Comparison of ENCODE assay signal across 9 cellular contexts in genomic region chr17:17416400-17417360, GRCh38.
A peak's percentile ranks its signal among the peaks of the same experiment; 100 is the strongest.
DNase-seq lines count a peak whose midpoint lies in the region; ATAC-seq, FAIRE-seq and TF ChIP-seq lines count a peak whose summit lies in the region.
"Had no signal": no experiment of that assay in that cellular context is flagged by ENCODE, and none has a peak within 500 bp of the region (broad histone marks: within the 10 kb centered on the region; RNA-seq: fewer than 3 reads in every experiment).

No MANE protein-coding gene starts in this region.

- peaks cover 6 to 8% of the 10 kb centered on the region in 2 donors for H3K27me3 Mint-ChIP-seq in effector memory CD8-positive, alpha-beta T cell
- H3K27me3 Mint-ChIP-seq in natural killer cell (ENCODE audit: low read depth in 2 of 2), result peaks cover 7 to 8% of the 10 kb centered on the region in 2 donors

- intact Hi-C loops in natural killer cell (cut with micrococcal nuclease), result no loop called here

- H3K27ac Mint-ChIP-seq in effector memory CD8-positive, alpha-beta T cell, result peak overlapping the region in 1 of 2 donors; percentile 44
- H3K27ac Mint-ChIP-seq in natural killer cell, result peak overlapping the region in 1 of 2 donors; percentile 10

- peak; percentile 59 for ATAC-seq in effector memory CD8-positive, alpha-beta T cell (replicated peaks)
- ATAC-seq in natural killer cell (peak; percentile 60 to 86 (median 61)), HG02678 (IDR thresholded peaks at IDR 0.05; ENCODE audit: unreplicated experiment) (no peak), GM18907 (IDR thresholded peaks at IDR 0.05; ENCODE audit: unreplicated experiment) (no peak)

- H3K9me3 Mint-ChIP-seq in effector memory CD8-positive, alpha-beta T cell, result no peaks in the 10 kb centered on the region
- no peaks in the 10 kb centered on the region for H3K9me3 Mint-ChIP-seq in natural killer cell

- DNase-seq in NCI-H2081 (lab: John Stamatoyannopoulos, UW) (peak; percentile 51 to 84), NCI-H2081 treated with DMSO at 0.1 percent for 48 hours (lab: John Stamatoyannopoulos, UW) (no peak), RCC 7860 (ENCODE audit: low spot score) (peak; percentile 32), natural killer cell (no peak), mucosa of gallbladder (ENCODE audit: low spot score) (no peak)
- DNase-seq in effector memory CD8-positive, alpha-beta T cell, result no peak

- no peak for FAIRE-seq in RCC 7860 (lab: Jason Lieb, UNC)

- H3K4me3 Mint-ChIP-seq in effector memory CD8-positive, alpha-beta T cell, result no peak overlapping the region
- no peak overlapping the region for H3K4me3 Mint-ChIP-seq in natural killer cell
- H3K4me3 Mint-ChIP-seq: nephron had no signal

- TF ChIP-seq CTCF in natural killer cell (IDR thresholded peaks at IDR 0.05), result no peak

- H3K4me1 Mint-ChIP-seq in effector memory CD8-positive, alpha-beta T cell (ENCODE audit: low read depth in 2 of 2), result peaks cover 11 to 12% of the 10 kb centered on the region in 2 donors
- peaks cover 13 to 14% of the 10 kb centered on the region in 2 donors for H3K4me1 Mint-ChIP-seq in natural killer cell

- peaks cover 3% of the 10 kb centered on the region for H3K36me3 Mint-ChIP-seq in effector memory CD8-positive, alpha-beta T cell (ENCODE audit: insufficient read depth)
- no peaks in the 10 kb centered on the region for H3K36me3 Mint-ChIP-seq in natural killer cell

Comparison
In these comparisons a context has a peak if more than half of its experiments do, and no peak if none do; other contexts are left out.
1. DNase-seq: peak in NCI-H2081 (2 of 2) and RCC 7860 (single experiment); none in NCI-H2081 treated with DMSO at 0.1 percent for 48 hours (single experiment), effector memory CD8-positive, alpha-beta T cell (0 of 3), natural killer cell (single experiment) and mucosa of gallbladder (single experiment).
2. ATAC-seq: peak in effector memory CD8-positive, alpha-beta T cell (single experiment) and natural killer cell (3 of 3); none in HG02678 (single experiment) and GM18907 (single experiment).